1 cellular context compared by ENCODE assay signal in genomic region chr14:73644531-73645247, GRCh38.
TF ChIP-seq lines count a peak whose summit lies in the region.

TSS of gene DNAL1 (plus strand) at chr14:73644986. CDS start at chr14:73645040, 54 bp downstream.

TF ChIP-seq in HepG2, 621 proteins besides CTCF, POLR2A, EP300 and RAD21 (continued from another document and continues in another):
- peak; percentile 47; the same call in 1 of the 2 replicates for TF ChIP-seq STAT6 (CRISPR knock-in tag; IDR thresholded peaks at IDR 0.05; ENCODE audit: borderline replicate concordance)
- peak; percentile 98 for TF ChIP-seq ZNF574 (CRISPR knock-in tag; IDR thresholded peaks at IDR 0.05)
- TF ChIP-seq MLLT10 (CRISPR knock-in tag; IDR thresholded peaks at IDR 0.05), result no peak
- no peak for TF ChIP-seq ZMAT5 (CRISPR knock-in tag; IDR thresholded peaks at IDR 0.05; ENCODE audit: borderline replicate concordance, low read depth)
- no peak for TF ChIP-seq FOXO1 (CRISPR knock-in tag; IDR thresholded peaks at IDR 0.05)
- 0 out of 2 replicates have a peak, but pooled peaks have one; percentile 47 for TF ChIP-seq ZNF670 (CRISPR knock-in tag; IDR thresholded peaks at IDR 0.05; ENCODE audit: borderline replicate concordance)
- no peak for TF ChIP-seq ZNF234 (CRISPR knock-in tag; conservative IDR thresholded peaks at IDR 0.05)
- TF ChIP-seq TARDBP (CRISPR knock-in tag; IDR thresholded peaks at IDR 0.05), result peak; percentile 46
- TF ChIP-seq ZNF605 (CRISPR knock-in tag; IDR thresholded peaks at IDR 0.05), result peak; percentile 81; the same call in 1 of the 2 replicates
- TF ChIP-seq NR2F6 (IDR thresholded peaks at IDR 0.05), result no peak
- TF ChIP-seq NR2F6 (CRISPR knock-in tag; IDR thresholded peaks at IDR 0.05), result peak; percentile 53
- TF ChIP-seq SAP130 (CRISPR knock-in tag; IDR thresholded peaks at IDR 0.05; ENCODE audit: low read depth), result peak; percentile 91
- no peak for TF ChIP-seq ZNF18 (CRISPR knock-in tag; IDR thresholded peaks at IDR 0.05; ENCODE audit: insufficient replicate concordance)
- TF ChIP-seq MXD1 (CRISPR knock-in tag; IDR thresholded peaks at IDR 0.05), result no peak
- TF ChIP-seq GABPA (IDR thresholded peaks at IDR 0.05; ENCODE audit: low read depth, low read length), result peak; percentile 57
- TF ChIP-seq GABPA (CRISPR knock-in tag; IDR thresholded peaks at IDR 0.05; ENCODE audit: low read depth), result peak; percentile 82
- TF ChIP-seq IRX3 (CRISPR knock-in tag; IDR thresholded peaks at IDR 0.05; ENCODE audit: borderline replicate concordance, low read depth), result 0 out of 2 replicates have a peak, but pooled peaks have one; percentile 25
- peak; percentile 42 for TF ChIP-seq ZNF883 (CRISPR knock-in tag; IDR thresholded peaks at IDR 0.05; ENCODE audit: not compliant biosample characterization)
- TF ChIP-seq ZGPAT (CRISPR knock-in tag; IDR thresholded peaks at IDR 0.05), result peak; percentile 47; the same call in 1 of the 2 replicates
- no peak for TF ChIP-seq ZNF792 (CRISPR knock-in tag; IDR thresholded peaks at IDR 0.05)
- TF ChIP-seq ZSCAN22 (CRISPR knock-in tag; IDR thresholded peaks at IDR 0.05), result no peak
- no peak for TF ChIP-seq SMAD3 (CRISPR knock-in tag; IDR thresholded peaks at IDR 0.05)
- no peak for TF ChIP-seq KLF13 (CRISPR knock-in tag; IDR thresholded peaks at IDR 0.05)
- peak; percentile 78; the same call in 1 of the 3 replicates for TF ChIP-seq MXI1 (IDR thresholded peaks at IDR 0.05; ENCODE audit: borderline replicate concordance, low read depth, low read length)
- no peak for TF ChIP-seq XBP1 (CRISPR knock-in tag; IDR thresholded peaks at IDR 0.05)
- no peak for TF ChIP-seq PRDM4 (CRISPR knock-in tag; IDR thresholded peaks at IDR 0.05; ENCODE audit: borderline replicate concordance)
- TF ChIP-seq ZBTB4 (CRISPR knock-in tag; IDR thresholded peaks at IDR 0.05; ENCODE audit: borderline replicate concordance), result 0 out of 2 replicates have a peak, but pooled peaks have one; percentile 53
- TF ChIP-seq SRSF1 (optimal IDR thresholded peaks at IDR 0.05; ENCODE audit: low read depth, low read length), result peak; percentile 54
- TF ChIP-seq ZNF329 (CRISPR knock-in tag; IDR thresholded peaks at IDR 0.05; ENCODE audit: low read depth), result no peak
- no peak for TF ChIP-seq BATF2 (CRISPR knock-in tag; IDR thresholded peaks at IDR 0.05)
- 0 out of 2 replicates have a peak, but pooled peaks have one; percentile 54 for TF ChIP-seq U2AF2 (IDR thresholded peaks at IDR 0.05; ENCODE audit: low read depth, low read length)
- TF ChIP-seq ZBTB44 (CRISPR knock-in tag; IDR thresholded peaks at IDR 0.05), result no peak
- TF ChIP-seq STAG1 (CRISPR knock-in tag; IDR thresholded peaks at IDR 0.05), result no peak
- TF ChIP-seq SP1 (IDR thresholded peaks at IDR 0.05), result no peak
- 0 out of 2 replicates have a peak, but pooled peaks have one; percentile 20 for TF ChIP-seq SP1 (CRISPR knock-in tag; IDR thresholded peaks at IDR 0.05)
- TF ChIP-seq ZNF790 (CRISPR knock-in tag; IDR thresholded peaks at IDR 0.05; ENCODE audit: borderline replicate concordance), result no peak
- TF ChIP-seq LCORL (IDR thresholded peaks at IDR 0.05), result no peak
- peak; percentile 45; the same call in 1 of the 2 replicates for TF ChIP-seq LCORL (CRISPR knock-in tag; IDR thresholded peaks at IDR 0.05)
- TF ChIP-seq YEATS2 (CRISPR knock-in tag; IDR thresholded peaks at IDR 0.05; ENCODE audit: borderline replicate concordance), result peak; percentile 41; the same call in 1 of the 2 replicates
- TF ChIP-seq HNRNPLL (IDR thresholded peaks at IDR 0.05; ENCODE audit: low read depth, low read length, poor library complexity, severe bottlenecking), result peak; percentile 92
- TF ChIP-seq RBM39 (IDR thresholded peaks at IDR 0.05; ENCODE audit: low read depth, low read length, poor library complexity, severe bottlenecking), result peak; percentile 55
- peak; percentile 46; the same call in 1 of the 2 replicates for TF ChIP-seq SOX5 (CRISPR knock-in tag; IDR thresholded peaks at IDR 0.05; ENCODE audit: borderline replicate concordance)
- peak; percentile 80 for TF ChIP-seq ZNF501 (CRISPR knock-in tag; IDR thresholded peaks at IDR 0.05)
- 0 out of 2 replicates have a peak, but pooled peaks have one; percentile 20 for TF ChIP-seq KDM5B (CRISPR knock-in tag; IDR thresholded peaks at IDR 0.05; ENCODE audit: borderline replicate concordance)
- TF ChIP-seq KLF16 (CRISPR knock-in tag; IDR thresholded peaks at IDR 0.05), result peak in 1 of 2 experiments; percentile 71; a peak in 1 of 4 replicates
- TF ChIP-seq KLF9 (CRISPR knock-in tag; IDR thresholded peaks at IDR 0.05; ENCODE audit: low read depth), result 0 out of 2 replicates have a peak, but pooled peaks have one; percentile 55
